15 cellular contexts compared by ENCODE assay signal in the genomic region with DNA sequence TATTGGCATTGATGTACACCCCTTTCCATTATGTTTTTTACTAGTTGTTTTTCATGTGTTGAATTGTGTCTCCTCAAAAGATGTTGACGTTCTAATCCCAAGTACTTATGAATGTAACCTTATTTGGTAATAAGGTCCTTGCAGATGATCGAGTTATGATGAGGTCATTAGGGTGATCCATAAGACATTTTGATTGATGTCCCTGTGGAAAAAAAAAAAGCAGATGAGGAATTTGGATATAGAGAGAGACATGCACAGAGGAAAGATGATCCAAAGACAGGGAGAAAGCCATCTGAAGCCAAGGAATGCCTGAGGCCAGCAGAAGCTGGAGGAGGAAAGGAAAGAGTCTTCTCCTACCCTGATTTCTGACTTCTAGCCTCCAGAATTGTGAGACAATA.
"Had no signal": no experiment of that assay in that cellular context is flagged by ENCODE, and none has a peak within 500 bp of the region (broad histone marks: within the 10 kb centered on the region; RNA-seq: fewer than 3 reads in every experiment).

No MANE protein-coding gene starts in this region.

- H3K27ac Mint-ChIP-seq: naive thymus-derived CD4-positive, alpha-beta T cell had no signal

- H3K36me3 Mint-ChIP-seq: naive thymus-derived CD4-positive, alpha-beta T cell had no signal

- H3K27me3 ChIP-seq: colonic mucosa, hepatocyte, neutrophil had no signal

- H3K9me3 ChIP-seq: colonic mucosa, neutrophil had no signal

- H3K4me3 ChIP-seq: colonic mucosa, hepatocyte had no signal

- H3K4me3 Mint-ChIP-seq: naive thymus-derived CD4-positive, alpha-beta T cell had no signal

- H3K4me1 ChIP-seq: colonic mucosa had no signal

- H3K36me3 ChIP-seq: colonic mucosa, neutrophil had no signal

- H3K27ac ChIP-seq: colonic mucosa, hepatocyte, neutrophil had no signal

- H3K4me1 Mint-ChIP-seq: naive thymus-derived CD4-positive, alpha-beta T cell had no signal

- ATAC-seq: left colon; naive thymus-derived CD4-positive, alpha-beta T cell had no signal

- H3K27me3 Mint-ChIP-seq: naive thymus-derived CD4-positive, alpha-beta T cell had no signal

- DNase-seq: colonic mucosa; dermis blood vessel endothelial cell; erythroblast; foreskin melanocyte; head of caudate nucleus; kidney; left colon; mesendoderm; naive thymus-derived CD4-positive, alpha-beta T cell; small intestine; stimulated activated CD4-positive, alpha-beta T cell treated with anti-CD3 and anti-CD28 coated beads, Interleukin-2, amount 100 ng/mL, for 48 hours; stimulated activated naive CD4-positive, alpha-beta T cell treated with Interleukin-2 at 50 U/mL for 16 hours; trophoblast cell had no signal
